In the genomic region with DNA sequence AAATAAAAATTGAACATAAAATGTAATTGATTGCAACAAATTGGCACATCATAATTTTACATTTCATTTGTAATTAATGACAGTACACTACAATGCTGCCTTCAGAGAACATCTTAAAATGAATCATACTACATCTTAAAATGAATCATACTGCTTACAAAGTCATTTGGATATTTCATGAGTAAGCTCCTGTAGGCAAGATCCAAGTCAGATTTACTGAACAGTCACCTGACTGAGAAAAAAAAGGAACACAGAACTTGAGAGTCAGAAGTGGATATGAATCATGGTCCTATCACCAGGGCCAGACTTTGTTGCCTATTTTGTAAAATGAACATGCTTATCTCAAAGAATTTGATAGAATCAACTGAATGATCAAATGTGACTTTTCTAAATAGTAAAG, we compare ENCODE assay signal across 8 cellular contexts. TPM values are rescaled to one million over a fixed set of nuclear protein-coding genes. Genes with fewer than 3 reads are reported as not detected.
A peak's percentile ranks its signal among the peaks of the same experiment; 100 is the strongest.
DNase-seq lines count a peak whose midpoint lies in the region; ATAC-seq and TF ChIP-seq lines count a peak whose summit lies in the region.

No MANE protein-coding gene starts in this region.

- H3K9me3 ChIP-seq in GM23248 (ENCODE audit: low read depth), result no peaks in the 10 kb centered on the region

- TF ChIP-seq CTCF in dorsolateral prefrontal cortex (IDR thresholded peaks at IDR 0.05 in 54 of 56, conservative IDR thresholded peaks at IDR 0.05 in 2 of 56; ENCODE audit: low read depth in 1 of 56, partially characterized antibody in 56 of 56), result no peak

- no peaks in the 10 kb centered on the region for H4K20me1 ChIP-seq in GM23248 (ENCODE audit: insufficient read depth)

- peaks cover 32% of the 10 kb centered on the region for H3F3A ChIP-seq in GM23248 (ENCODE audit: insufficient read depth)

- H3K27me3 ChIP-seq in GM23248 (replicated peaks; ENCODE audit: insufficient read depth), result no peaks in the 10 kb centered on the region
- no peaks in the 10 kb centered on the region for H3K27me3 ChIP-seq in dorsolateral prefrontal cortex

- H3K4me1 ChIP-seq in GM23248 (ENCODE audit: insufficient read depth), result peaks cover 51% of the 10 kb centered on the region

- no peaks in the 10 kb centered on the region for H3K36me3 ChIP-seq in GM23248 (ENCODE audit: low read depth)

- H3K9ac ChIP-seq in GM23248, result no peak overlapping the region

- ATAC-seq in GM19395 (IDR thresholded peaks at IDR 0.05; ENCODE audit: unreplicated experiment), result no peak

- no peak overlapping the region for H2AFZ ChIP-seq in GM23248

- H3K27ac ChIP-seq in GM23248 (peak overlapping the region; percentile 64), dorsolateral prefrontal cortex (peak overlapping the region in 1 of 59 donors; percentile 24)

- H3K79me2 ChIP-seq in GM23248 (ENCODE audit: insufficient read depth), result peaks cover 53% of the 10 kb centered on the region

- intact Hi-C loops in dorsolateral prefrontal cortex (cut with DNase I), result no loop called here

- DNase-seq in Caki2 (ENCODE audit: low read depth) (peak; percentile 65), GM23248 (peak; percentile 95), OCI-M1 (lab: John Stamatoyannopoulos, UW) (peak; percentile 39), fibroblast of peridontal ligament (ENCODE audit: extremely low read depth) (peak; percentile 91), pons (ENCODE audit: low spot score) (no peak), C1 segment of cervical spinal cord (lab: John Stamatoyannopoulos, UW) (no peak), dorsolateral prefrontal cortex (no peak)

- H3K4me2 ChIP-seq in GM23248 (ENCODE audit: unreplicated experiment), result peak overlapping the region; percentile 52

- H3K4me3 ChIP-seq in GM23248, result no peak overlapping the region
- H3K4me3 ChIP-seq in dorsolateral prefrontal cortex, result no peak overlapping the region

- in situ Hi-C loops in Caki2 (cut with HindIII; ENCODE audit: low pct_unique_long_range_greater_than_20kb, low sequenced_read_pairs), result no loop called here
- in situ Hi-C loops in GM23248 (cut with MboI), result no loop called here

- no peaks in the 10 kb centered on the region for H3K9me2 ChIP-seq in GM23248 (ENCODE audit: insufficient read depth)

RNA-seq across cellular contexts. Expression of gene FBLN5, which starts 32.7 kb away (rescaled TPM):
- total RNA-seq in Caki2 (2014; rRNA removed; shearing (Covaris generic); ENCODE audit: low replicate concordance), result not detected in 2 replicates
- total RNA-seq in GM23248 (2014; rRNA removed; shearing (Covaris generic)), result 234 TPM in 2 replicates
- 756 and 767 TPM in 2 replicates for polyA plus RNA-seq in GM23248 (2016; fragmentation: Nextera tagmentation; extraction: Ambion mirVana)
- total RNA-seq in dorsolateral prefrontal cortex, result 10 to 100 TPM in 106 of 120 experiments, 1 to 10 TPM in 14; 7.3 to 40.2 (median 14.2) TPM

RNA-seq across cellular contexts. Expression of gene TRIP11, which starts 59.7 kb away (rescaled TPM):
- 3.6 and 7.5 TPM in 2 replicates for total RNA-seq in Caki2 (2014; rRNA removed; shearing (Covaris generic); ENCODE audit: low replicate concordance)
- 24.1 and 27.4 TPM in 2 replicates for total RNA-seq in GM23248 (2014; rRNA removed; shearing (Covaris generic))
- polyA plus RNA-seq in GM23248 (2016; fragmentation: Nextera tagmentation; extraction: Ambion mirVana), result 65.4 and 69.5 TPM in 2 replicates
- 10 to 100 TPM; 38.7 to 75.7 (median 58.3) TPM for total RNA-seq in dorsolateral prefrontal cortex

Comparison
In these comparisons a context has a peak if more than half of its experiments do, and no peak if none do; other contexts are left out.
1. DNase-seq: peak in Caki2 (single experiment), GM23248 (single experiment), OCI-M1 (single experiment) and fibroblast of peridontal ligament (single experiment); none in pons (single experiment), C1 segment of cervical spinal cord (0 of 14) and dorsolateral prefrontal cortex (0 of 10).